In genomic region chr12:104632724-104633181, GRCh38 we compare ENCODE assay signal across 13 cellular contexts.
A peak's percentile ranks its signal among the peaks of the same experiment; 100 is the strongest.
DNase-seq lines count a peak whose midpoint lies in the region; ATAC-seq and TF ChIP-seq lines count a peak whose summit lies in the region.
"Had no signal": no experiment of that assay in that cellular context is flagged by ENCODE, and none has a peak within 500 bp of the region (broad histone marks: within the 10 kb centered on the region; RNA-seq: fewer than 3 reads in every experiment).

No MANE protein-coding gene starts in this region.

- H3K4me1 ChIP-seq in left ventricle myocardium inferior = peaks cover 19% of the 10 kb centered on the region
- H3K4me1 ChIP-seq in SJCRH30 = peaks cover 41% of the 10 kb centered on the region
- H3K4me1 ChIP-seq: SJSA1 had no signal

- H3K27me3 ChIP-seq in left ventricle myocardium inferior (ENCODE audit: low read depth) (no peaks in the 10 kb centered on the region), SJCRH30 (no peaks in the 10 kb centered on the region)
- H3K27me3 ChIP-seq: SJSA1 had no signal

- no peak for TF ChIP-seq CTCF in left ventricle myocardium inferior (IDR thresholded peaks at IDR 0.05; ENCODE audit: borderline replicate concordance)

- no peaks in the 10 kb centered on the region for H3K36me3 ChIP-seq in left ventricle myocardium inferior
- no peaks in the 10 kb centered on the region for H3K36me3 ChIP-seq in SJCRH30
- H3K36me3 ChIP-seq: SJSA1 had no signal

- H3K9me3 ChIP-seq in left ventricle myocardium inferior (replicated peaks) = no peaks in the 10 kb centered on the region
- no peaks in the 10 kb centered on the region for H3K9me3 ChIP-seq in SJCRH30 (replicated peaks)
- H3K9me3 ChIP-seq: SJSA1 had no signal

- ATAC-seq in left cardiac atrium = peak; percentile 43 to 80

- H3K4me3 ChIP-seq in left ventricle myocardium inferior = no peak overlapping the region
- no peak overlapping the region for H3K4me3 ChIP-seq in SJCRH30
- H3K4me3 ChIP-seq: SJSA1, skin epidermis had no signal

- no peak for DNase-seq in left cardiac atrium
- DNase-seq in left ventricle myocardium inferior = no peak
- peak; percentile 42 to 67 for DNase-seq in SJCRH30
- peak; percentile 52 for DNase-seq in hepatic stellate cell (ENCODE audit: low spot score)
- DNase-seq in stromal cell of bone marrow (ENCODE audit: low read depth) = peak; percentile 5
- no peak for DNase-seq in activated effector memory CD4-positive, alpha-beta T cell treated with anti-CD3 and anti-CD28 coated beads, Interleukin-2, amount 50 U/mL, for 16 hours
- no peak for DNase-seq in KBM-7
- DNase-seq in posterior cingulate gyrus = no peak
- DNase-seq: NCI-H187 treated with DMSO at 0.1 percent for 48 hours, NCI-H774 had no signal

- in situ Hi-C loops in KBM-7 (cut with MboI; ENCODE audit: low pct_unique_long_range_greater_than_20kb, low sequenced_read_pairs) = no loop called here

- intact Hi-C loops in left cardiac atrium (cut with DNase I) (no loop called here), left ventricle myocardium inferior (cut with micrococcal nuclease) (no loop called here), posterior cingulate gyrus (cut with DNase I) (no loop called here)

- no peak overlapping the region for H3K27ac ChIP-seq in left ventricle myocardium inferior (replicated peaks)
- H3K27ac ChIP-seq in SJCRH30 = no peak overlapping the region
- H3K27ac ChIP-seq: KMS-11, SJSA1 had no signal

Comparison
In these comparisons a context has a peak if more than half of its experiments do, and no peak if none do; other contexts are left out.
1. DNase-seq: peak in SJCRH30 (2 of 2), hepatic stellate cell (single experiment) and stromal cell of bone marrow (single experiment); none in left cardiac atrium (single experiment), left ventricle myocardium inferior (single experiment), activated effector memory CD4-positive, alpha-beta T cell treated with anti-CD3 and anti-CD28 coated beads, Interleukin-2, amount 50 U/mL, for 16 hours (single experiment), KBM-7 (single experiment) and posterior cingulate gyrus (0 of 10).